ENCODE assay signal across 1 cellular context in the genomic region with DNA sequence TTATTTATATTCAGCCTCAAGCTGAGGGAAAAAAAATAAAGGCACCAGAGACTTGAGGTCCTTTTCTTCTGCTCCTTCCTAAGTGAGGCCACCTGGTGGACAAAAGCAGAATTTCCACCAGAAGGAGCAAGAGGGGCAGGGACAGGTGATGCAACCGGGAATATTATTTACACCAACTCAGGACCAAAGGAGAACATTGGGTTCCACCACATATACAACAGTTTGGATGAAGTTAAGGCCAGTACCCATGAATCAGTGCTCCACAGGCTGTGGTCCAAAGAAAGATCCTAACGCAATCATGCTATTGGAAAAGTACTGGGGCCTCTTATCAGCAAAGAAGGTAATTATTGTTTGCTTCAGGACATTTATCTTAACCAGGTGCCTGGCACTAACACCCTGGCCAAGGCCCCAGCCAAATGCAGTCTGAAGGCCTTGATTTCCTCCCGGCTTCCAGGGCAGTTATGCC.
TF ChIP-seq lines count a peak whose summit lies in the region.

No MANE protein-coding gene starts in this region.

TF ChIP-seq in HepG2, 621 proteins besides CTCF, POLR2A, EP300 and RAD21 (continued from another document):
- TF ChIP-seq ZNF570 (CRISPR knock-in tag; IDR thresholded peaks at IDR 0.05; ENCODE audit: borderline replicate concordance) (no peak), SIN3B (IDR thresholded peaks at IDR 0.05; ENCODE audit: low read length) (no peak), SMC3 (IDR thresholded peaks at IDR 0.05; ENCODE audit: low read length) (peak; percentile 64), FOXM1 (CRISPR knock-in tag; IDR thresholded peaks at IDR 0.05) (no peak), ZNF264 (CRISPR knock-in tag; IDR thresholded peaks at IDR 0.05) (peak; percentile 96; the same call in 1 of the 2 replicates), ZNF589 (CRISPR knock-in tag; conservative IDR thresholded peaks at IDR 0.05) (no peak), CEBPB (IDR thresholded peaks at IDR 0.05; ENCODE audit: borderline replicate concordance, low read depth, low read length) (peak; percentile 76; the same call in 1 of the 2 replicates), SRSF9 (IDR thresholded peaks at IDR 0.05; ENCODE audit: borderline replicate concordance, insufficient read depth, low read depth, low read length, poor library complexity, severe bottlenecking) (no peak), CCAR2 (optimal IDR thresholded peaks at IDR 0.05; ENCODE audit: low read depth, low read length) (no peak), ZNF343 (CRISPR knock-in tag; IDR thresholded peaks at IDR 0.05) (no peak), EED (CRISPR knock-in tag; IDR thresholded peaks at IDR 0.05) (no peak), HNF4A (CRISPR knock-in tag; IDR thresholded peaks at IDR 0.05) (no peak), TBL1XR1 (IDR thresholded peaks at IDR 0.05; ENCODE audit: borderline replicate concordance, low read length, partially characterized antibody) (no peak), RAD51 (IDR thresholded peaks at IDR 0.05; ENCODE audit: borderline replicate concordance) (no peak), NR1H2 (CRISPR knock-in tag; IDR thresholded peaks at IDR 0.05; ENCODE audit: borderline replicate concordance, low read depth) (no peak), ARHGAP35 (CRISPR knock-in tag; IDR thresholded peaks at IDR 0.05; ENCODE audit: borderline replicate concordance) (no peak), ZNF839 (CRISPR knock-in tag; IDR thresholded peaks at IDR 0.05; ENCODE audit: borderline replicate concordance) (no peak), MTA1 (CRISPR knock-in tag; IDR thresholded peaks at IDR 0.05; ENCODE audit: borderline replicate concordance) (no peak), ZNF260 (CRISPR knock-in tag; IDR thresholded peaks at IDR 0.05; ENCODE audit: borderline replicate concordance, low read depth) (no peak), CEBPG (CRISPR knock-in tag; IDR thresholded peaks at IDR 0.05) (peak; percentile 91), ZSCAN20 (CRISPR knock-in tag; IDR thresholded peaks at IDR 0.05; ENCODE audit: borderline replicate concordance) (no peak), ONECUT2 (CRISPR knock-in tag; IDR thresholded peaks at IDR 0.05) (no peak), KLF13 (CRISPR knock-in tag; IDR thresholded peaks at IDR 0.05) (no peak), PAWR (CRISPR knock-in tag; IDR thresholded peaks at IDR 0.05; ENCODE audit: borderline replicate concordance) (no peak), PRMT3 (CRISPR knock-in tag; IDR thresholded peaks at IDR 0.05; ENCODE audit: borderline replicate concordance, low read depth) (no peak), ZNF746 (CRISPR knock-in tag; IDR thresholded peaks at IDR 0.05) (no peak), ZNF136 (CRISPR knock-in tag; IDR thresholded peaks at IDR 0.05; ENCODE audit: low read depth) (no peak)
- TF ChIP-seq, protein P1, sequence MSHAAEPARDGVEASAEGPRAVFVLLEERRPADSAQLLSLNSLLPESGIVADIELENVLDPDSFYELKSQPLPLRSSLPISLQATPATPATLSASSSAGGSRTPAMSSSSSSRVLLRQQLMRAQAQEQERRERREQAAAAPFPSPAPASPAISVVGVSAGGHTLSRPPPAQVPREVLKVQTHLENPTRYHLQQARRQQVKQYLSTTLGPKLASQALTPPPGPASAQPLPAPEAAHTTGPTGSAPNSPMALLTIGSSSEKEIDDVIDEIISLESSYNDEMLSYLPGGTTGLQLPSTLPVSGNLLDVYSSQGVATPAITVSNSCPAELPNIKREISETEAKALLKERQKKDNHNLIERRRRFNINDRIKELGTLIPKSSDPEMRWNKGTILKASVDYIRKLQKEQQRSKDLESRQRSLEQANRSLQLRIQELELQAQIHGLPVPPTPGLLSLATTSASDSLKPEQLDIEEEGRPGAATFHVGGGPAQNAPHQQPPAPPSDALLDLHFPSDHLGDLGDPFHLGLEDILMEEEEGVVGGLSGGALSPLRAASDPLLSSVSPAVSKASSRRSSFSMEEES (CRISPR knock-in tag; IDR thresholded peaks at IDR 0.05), result no peak
- TF ChIP-seq, protein P2, sequence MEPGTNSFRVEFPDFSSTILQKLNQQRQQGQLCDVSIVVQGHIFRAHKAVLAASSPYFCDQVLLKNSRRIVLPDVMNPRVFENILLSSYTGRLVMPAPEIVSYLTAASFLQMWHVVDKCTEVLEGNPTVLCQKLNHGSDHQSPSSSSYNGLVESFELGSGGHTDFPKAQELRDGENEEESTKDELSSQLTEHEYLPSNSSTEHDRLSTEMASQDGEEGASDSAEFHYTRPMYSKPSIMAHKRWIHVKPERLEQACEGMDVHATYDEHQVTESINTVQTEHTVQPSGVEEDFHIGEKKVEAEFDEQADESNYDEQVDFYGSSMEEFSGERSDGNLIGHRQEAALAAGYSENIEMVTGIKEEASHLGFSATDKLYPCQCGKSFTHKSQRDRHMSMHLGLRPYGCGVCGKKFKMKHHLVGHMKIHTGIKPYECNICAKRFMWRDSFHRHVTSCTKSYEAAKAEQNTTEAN (CRISPR knock-in tag; conservative IDR thresholded peaks at IDR 0.05), result no peak
- TF ChIP-seq, protein P3, sequence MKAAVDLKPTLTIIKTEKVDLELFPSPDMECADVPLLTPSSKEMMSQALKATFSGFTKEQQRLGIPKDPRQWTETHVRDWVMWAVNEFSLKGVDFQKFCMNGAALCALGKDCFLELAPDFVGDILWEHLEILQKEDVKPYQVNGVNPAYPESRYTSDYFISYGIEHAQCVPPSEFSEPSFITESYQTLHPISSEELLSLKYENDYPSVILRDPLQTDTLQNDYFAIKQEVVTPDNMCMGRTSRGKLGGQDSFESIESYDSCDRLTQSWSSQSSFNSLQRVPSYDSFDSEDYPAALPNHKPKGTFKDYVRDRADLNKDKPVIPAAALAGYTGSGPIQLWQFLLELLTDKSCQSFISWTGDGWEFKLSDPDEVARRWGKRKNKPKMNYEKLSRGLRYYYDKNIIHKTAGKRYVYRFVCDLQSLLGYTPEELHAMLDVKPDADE (CRISPR knock-in tag; IDR thresholded peaks at IDR 0.05), result no peak
- TF ChIP-seq, protein P4, sequence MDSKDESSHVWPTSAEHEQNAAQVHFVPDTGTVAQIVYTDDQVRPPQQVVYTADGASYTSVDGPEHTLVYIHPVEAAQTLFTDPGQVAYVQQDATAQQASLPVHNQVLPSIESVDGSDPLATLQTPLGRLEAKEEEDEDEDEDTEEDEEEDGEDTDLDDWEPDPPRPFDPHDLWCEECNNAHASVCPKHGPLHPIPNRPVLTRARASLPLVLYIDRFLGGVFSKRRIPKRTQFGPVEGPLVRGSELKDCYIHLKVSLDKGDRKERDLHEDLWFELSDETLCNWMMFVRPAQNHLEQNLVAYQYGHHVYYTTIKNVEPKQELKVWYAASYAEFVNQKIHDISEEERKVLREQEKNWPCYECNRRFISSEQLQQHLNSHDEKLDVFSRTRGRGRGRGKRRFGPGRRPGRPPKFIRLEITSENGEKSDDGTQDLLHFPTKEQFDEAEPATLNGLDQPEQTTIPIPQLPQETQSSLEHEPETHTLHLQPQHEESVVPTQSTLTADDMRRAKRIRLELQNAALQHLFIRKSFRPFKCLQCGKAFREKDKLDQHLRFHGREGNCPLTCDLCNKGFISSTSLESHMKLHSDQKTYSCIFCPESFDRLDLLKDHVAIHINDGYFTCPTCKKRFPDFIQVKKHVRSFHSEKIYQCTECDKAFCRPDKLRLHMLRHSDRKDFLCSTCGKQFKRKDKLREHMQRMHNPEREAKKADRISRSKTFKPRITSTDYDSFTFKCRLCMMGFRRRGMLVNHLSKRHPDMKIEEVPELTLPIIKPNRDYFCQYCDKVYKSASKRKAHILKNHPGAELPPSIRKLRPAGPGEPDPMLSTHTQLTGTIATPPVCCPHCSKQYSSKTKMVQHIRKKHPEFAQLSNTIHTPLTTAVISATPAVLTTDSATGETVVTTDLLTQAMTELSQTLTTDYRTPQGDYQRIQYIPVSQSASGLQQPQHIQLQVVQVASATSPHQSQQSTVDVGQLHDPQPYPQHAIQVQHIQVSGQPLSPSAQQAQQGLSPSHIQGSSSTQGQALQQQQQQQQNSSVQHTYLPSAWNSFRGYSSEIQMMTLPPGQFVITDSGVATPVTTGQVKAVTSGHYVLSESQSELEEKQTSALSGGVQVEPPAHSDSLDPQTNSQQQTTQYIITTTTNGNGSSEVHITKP (CRISPR knock-in tag; IDR thresholded peaks at IDR 0.05; ENCODE audit: low read depth), result no peak
- TF ChIP-seq, protein P5, sequence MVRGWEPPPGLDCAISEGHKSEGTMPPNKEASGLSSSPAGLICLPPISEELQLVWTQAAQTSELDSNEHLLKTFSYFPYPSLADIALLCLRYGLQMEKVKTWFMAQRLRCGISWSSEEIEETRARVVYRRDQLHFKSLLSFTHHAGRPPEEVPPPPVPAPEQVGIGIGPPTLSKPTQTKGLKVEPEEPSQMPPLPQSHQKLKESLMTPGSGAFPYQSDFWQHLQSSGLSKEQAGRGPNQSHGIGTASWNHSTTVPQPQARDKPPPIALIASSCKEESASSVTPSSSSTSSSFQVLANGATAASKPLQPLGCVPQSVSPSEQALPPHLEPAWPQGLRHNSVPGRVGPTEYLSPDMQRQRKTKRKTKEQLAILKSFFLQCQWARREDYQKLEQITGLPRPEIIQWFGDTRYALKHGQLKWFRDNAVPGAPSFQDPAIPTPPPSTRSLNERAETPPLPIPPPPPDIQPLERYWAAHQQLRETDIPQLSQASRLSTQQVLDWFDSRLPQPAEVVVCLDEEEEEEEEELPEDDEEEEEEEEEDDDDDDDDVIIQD (CRISPR knock-in tag; IDR thresholded peaks at IDR 0.05; ENCODE audit: low read depth), result no peak
- TF ChIP-seq, protein P6, sequence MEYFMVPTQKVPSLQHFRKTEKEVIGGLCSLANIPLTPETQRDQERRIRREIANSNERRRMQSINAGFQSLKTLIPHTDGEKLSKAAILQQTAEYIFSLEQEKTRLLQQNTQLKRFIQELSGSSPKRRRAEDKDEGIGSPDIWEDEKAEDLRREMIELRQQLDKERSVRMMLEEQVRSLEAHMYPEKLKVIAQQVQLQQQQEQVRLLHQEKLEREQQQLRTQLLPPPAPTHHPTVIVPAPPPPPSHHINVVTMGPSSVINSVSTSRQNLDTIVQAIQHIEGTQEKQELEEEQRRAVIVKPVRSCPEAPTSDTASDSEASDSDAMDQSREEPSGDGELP (IDR thresholded peaks at IDR 0.05; ENCODE audit: borderline replicate concordance, low read depth), result no peak
- TF ChIP-seq, protein P7, sequence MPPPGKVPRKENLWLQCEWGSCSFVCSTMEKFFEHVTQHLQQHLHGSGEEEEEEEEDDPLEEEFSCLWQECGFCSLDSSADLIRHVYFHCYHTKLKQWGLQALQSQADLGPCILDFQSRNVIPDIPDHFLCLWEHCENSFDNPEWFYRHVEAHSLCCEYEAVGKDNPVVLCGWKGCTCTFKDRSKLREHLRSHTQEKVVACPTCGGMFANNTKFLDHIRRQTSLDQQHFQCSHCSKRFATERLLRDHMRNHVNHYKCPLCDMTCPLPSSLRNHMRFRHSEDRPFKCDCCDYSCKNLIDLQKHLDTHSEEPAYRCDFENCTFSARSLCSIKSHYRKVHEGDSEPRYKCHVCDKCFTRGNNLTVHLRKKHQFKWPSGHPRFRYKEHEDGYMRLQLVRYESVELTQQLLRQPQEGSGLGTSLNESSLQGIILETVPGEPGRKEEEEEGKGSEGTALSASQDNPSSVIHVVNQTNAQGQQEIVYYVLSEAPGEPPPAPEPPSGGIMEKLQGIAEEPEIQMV (CRISPR knock-in tag; IDR thresholded peaks at IDR 0.05; ENCODE audit: low read depth), result no peak
- TF ChIP-seq, protein P8, sequence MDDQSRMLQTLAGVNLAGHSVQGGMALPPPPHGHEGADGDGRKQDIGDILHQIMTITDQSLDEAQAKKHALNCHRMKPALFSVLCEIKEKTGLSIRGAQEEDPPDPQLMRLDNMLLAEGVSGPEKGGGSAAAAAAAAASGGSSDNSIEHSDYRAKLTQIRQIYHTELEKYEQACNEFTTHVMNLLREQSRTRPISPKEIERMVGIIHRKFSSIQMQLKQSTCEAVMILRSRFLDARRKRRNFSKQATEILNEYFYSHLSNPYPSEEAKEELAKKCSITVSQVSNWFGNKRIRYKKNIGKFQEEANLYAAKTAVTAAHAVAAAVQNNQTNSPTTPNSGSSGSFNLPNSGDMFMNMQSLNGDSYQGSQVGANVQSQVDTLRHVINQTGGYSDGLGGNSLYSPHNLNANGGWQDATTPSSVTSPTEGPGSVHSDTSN (CRISPR knock-in tag; IDR thresholded peaks at IDR 0.05; ENCODE audit: borderline replicate concordance), result no peak
- TF ChIP-seq, protein P9, sequence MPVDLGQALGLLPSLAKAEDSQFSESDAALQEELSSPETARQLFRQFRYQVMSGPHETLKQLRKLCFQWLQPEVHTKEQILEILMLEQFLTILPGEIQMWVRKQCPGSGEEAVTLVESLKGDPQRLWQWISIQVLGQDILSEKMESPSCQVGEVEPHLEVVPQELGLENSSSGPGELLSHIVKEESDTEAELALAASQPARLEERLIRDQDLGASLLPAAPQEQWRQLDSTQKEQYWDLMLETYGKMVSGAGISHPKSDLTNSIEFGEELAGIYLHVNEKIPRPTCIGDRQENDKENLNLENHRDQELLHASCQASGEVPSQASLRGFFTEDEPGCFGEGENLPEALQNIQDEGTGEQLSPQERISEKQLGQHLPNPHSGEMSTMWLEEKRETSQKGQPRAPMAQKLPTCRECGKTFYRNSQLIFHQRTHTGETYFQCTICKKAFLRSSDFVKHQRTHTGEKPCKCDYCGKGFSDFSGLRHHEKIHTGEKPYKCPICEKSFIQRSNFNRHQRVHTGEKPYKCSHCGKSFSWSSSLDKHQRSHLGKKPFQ (CRISPR knock-in tag; IDR thresholded peaks at IDR 0.05; ENCODE audit: insufficient replicate concordance), result no peak
- TF ChIP-seq, protein P10, sequence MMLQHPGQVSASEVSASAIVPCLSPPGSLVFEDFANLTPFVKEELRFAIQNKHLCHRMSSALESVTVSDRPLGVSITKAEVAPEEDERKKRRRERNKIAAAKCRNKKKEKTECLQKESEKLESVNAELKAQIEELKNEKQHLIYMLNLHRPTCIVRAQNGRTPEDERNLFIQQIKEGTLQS (CRISPR knock-in tag; IDR thresholded peaks at IDR 0.05), result 0 out of 2 replicates have a peak, but pooled peaks have one; percentile 43
- TF ChIP-seq, protein P11, sequence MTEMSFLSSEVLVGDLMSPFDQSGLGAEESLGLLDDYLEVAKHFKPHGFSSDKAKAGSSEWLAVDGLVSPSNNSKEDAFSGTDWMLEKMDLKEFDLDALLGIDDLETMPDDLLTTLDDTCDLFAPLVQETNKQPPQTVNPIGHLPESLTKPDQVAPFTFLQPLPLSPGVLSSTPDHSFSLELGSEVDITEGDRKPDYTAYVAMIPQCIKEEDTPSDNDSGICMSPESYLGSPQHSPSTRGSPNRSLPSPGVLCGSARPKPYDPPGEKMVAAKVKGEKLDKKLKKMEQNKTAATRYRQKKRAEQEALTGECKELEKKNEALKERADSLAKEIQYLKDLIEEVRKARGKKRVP (CRISPR knock-in tag; IDR thresholded peaks at IDR 0.05), result peak in 1 of 2 experiments; percentile 98; a peak in 2 of 4 replicates
